Comparison of ENCODE assay signal across 2 cellular contexts in the genomic region with DNA sequence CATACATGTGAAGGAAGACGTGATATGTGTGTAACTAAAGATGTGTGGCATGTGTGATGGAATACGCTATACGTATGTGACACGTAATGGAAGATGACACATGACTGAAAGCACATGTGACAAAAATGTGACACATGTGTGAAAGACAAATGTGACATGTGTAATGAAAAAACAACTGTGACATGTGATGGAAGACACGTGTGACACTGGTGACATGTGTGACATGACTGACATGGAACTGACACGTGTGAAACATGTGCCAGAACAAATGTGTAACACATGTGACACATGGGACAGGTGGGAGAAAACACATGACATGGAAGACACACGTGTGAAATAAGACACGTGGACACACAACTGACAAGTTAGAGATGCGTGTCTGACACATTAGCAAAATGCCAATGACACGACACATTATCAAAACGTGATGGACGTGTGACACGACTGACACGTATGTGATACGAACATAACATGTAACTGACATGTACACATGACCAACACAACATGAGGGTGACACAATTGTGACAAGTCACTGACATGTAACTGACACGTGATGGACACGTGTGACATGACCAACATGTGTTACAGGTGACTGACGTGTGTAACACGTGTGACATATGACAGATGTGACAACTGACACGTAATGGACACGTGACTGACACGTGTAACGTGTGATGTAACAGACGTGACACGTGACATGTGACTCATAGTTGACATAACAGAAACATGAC.
TF ChIP-seq lines count a peak whose summit lies in the region.

No MANE protein-coding gene starts in this region.

TF ChIP-seq in HepG2, 621 proteins besides CTCF, POLR2A, EP300 and RAD21 (continued from another document):
- TF ChIP-seq, protein P1, sequence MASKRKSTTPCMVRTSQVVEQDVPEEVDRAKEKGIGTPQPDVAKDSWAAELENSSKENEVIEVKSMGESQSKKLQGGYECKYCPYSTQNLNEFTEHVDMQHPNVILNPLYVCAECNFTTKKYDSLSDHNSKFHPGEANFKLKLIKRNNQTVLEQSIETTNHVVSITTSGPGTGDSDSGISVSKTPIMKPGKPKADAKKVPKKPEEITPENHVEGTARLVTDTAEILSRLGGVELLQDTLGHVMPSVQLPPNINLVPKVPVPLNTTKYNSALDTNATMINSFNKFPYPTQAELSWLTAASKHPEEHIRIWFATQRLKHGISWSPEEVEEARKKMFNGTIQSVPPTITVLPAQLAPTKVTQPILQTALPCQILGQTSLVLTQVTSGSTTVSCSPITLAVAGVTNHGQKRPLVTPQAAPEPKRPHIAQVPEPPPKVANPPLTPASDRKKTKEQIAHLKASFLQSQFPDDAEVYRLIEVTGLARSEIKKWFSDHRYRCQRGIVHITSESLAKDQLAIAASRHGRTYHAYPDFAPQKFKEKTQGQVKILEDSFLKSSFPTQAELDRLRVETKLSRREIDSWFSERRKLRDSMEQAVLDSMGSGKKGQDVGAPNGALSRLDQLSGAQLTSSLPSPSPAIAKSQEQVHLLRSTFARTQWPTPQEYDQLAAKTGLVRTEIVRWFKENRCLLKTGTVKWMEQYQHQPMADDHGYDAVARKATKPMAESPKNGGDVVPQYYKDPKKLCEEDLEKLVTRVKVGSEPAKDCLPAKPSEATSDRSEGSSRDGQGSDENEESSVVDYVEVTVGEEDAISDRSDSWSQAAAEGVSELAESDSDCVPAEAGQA (IDR thresholded peaks at IDR 0.05; ENCODE audit: low read depth), result no peak
- TF ChIP-seq, protein P1 (CRISPR knock-in tag; IDR thresholded peaks at IDR 0.05; ENCODE audit: borderline replicate concordance), result no peak
- TF ChIP-seq HOXA5 (CRISPR knock-in tag; IDR thresholded peaks at IDR 0.05) (no peak), ZNF619 (CRISPR knock-in tag; IDR thresholded peaks at IDR 0.05) (no peak), NFYC (CRISPR knock-in tag; IDR thresholded peaks at IDR 0.05) (no peak), ZNF282 (IDR thresholded peaks at IDR 0.05; ENCODE audit: partially characterized antibody) (no peak), ZKSCAN8 (CRISPR knock-in tag; IDR thresholded peaks at IDR 0.05; ENCODE audit: borderline replicate concordance) (no peak)
- TF ChIP-seq, protein P2, sequence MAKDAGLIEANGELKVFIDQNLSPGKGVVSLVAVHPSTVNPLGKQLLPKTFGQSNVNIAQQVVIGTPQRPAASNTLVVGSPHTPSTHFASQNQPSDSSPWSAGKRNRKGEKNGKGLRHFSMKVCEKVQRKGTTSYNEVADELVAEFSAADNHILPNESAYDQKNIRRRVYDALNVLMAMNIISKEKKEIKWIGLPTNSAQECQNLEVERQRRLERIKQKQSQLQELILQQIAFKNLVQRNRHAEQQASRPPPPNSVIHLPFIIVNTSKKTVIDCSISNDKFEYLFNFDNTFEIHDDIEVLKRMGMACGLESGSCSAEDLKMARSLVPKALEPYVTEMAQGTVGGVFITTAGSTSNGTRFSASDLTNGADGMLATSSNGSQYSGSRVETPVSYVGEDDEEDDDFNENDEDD (CRISPR knock-in tag; IDR thresholded peaks at IDR 0.05; ENCODE audit: borderline replicate concordance), result no peak

TF ChIP-seq in K562, 482 proteins besides CTCF, POLR2A, EP300 and RAD21 (continued from another document and continues in another):
- no peak for TF ChIP-seq ZBTB11 (CRISPR knock-in tag; IDR thresholded peaks at IDR 0.05)
- TF ChIP-seq MBD1 (CRISPR knock-in tag; IDR thresholded peaks at IDR 0.05), result no peak
- TF ChIP-seq FOXA3 (CRISPR knock-in tag; conservative IDR thresholded peaks at IDR 0.05 in 1 of 2, IDR thresholded peaks at IDR 0.05 in 1 of 2), result 0 out of 4 replicates have a peak, but pooled peaks of 1 of the 2 experiments have one; percentile 48
- TF ChIP-seq ADNP (tag; IDR thresholded peaks at IDR 0.05), result 0 out of 2 replicates have a peak, but pooled peaks have one; percentile 52
- TF ChIP-seq ILF3 (IDR thresholded peaks at IDR 0.05; ENCODE audit: borderline replicate concordance), result no peak
- peak; percentile 78 for TF ChIP-seq CEBPG (CRISPR knock-in tag; IDR thresholded peaks at IDR 0.05)
- TF ChIP-seq CEBPG (tag; conservative IDR thresholded peaks at IDR 0.05 in 1 of 2, IDR thresholded peaks at IDR 0.05 in 1 of 2), result no peak
- TF ChIP-seq SMARCB1 (IDR thresholded peaks at IDR 0.05; ENCODE audit: insufficient read length, low read depth), result no peak
- no peak for TF ChIP-seq POLR2G (IDR thresholded peaks at IDR 0.05; ENCODE audit: low read depth, low read length)
- TF ChIP-seq, protein P3, sequence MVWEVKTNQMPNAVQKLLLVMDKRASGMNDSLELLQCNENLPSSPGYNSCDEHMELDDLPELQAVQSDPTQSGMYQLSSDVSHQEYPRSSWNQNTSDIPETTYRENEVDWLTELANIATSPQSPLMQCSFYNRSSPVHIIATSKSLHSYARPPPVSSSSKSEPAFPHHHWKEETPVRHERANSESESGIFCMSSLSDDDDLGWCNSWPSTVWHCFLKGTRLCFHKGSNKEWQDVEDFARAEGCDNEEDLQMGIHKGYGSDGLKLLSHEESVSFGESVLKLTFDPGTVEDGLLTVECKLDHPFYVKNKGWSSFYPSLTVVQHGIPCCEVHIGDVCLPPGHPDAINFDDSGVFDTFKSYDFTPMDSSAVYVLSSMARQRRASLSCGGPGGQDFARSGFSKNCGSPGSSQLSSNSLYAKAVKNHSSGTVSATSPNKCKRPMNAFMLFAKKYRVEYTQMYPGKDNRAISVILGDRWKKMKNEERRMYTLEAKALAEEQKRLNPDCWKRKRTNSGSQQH (CRISPR knock-in tag; IDR thresholded peaks at IDR 0.05), result no peak
- TF ChIP-seq TEAD1 (CRISPR knock-in tag; IDR thresholded peaks at IDR 0.05), result peak in 1 of 2 experiments; percentile 56; a peak in 1 of 4 replicates
- no peak for TF ChIP-seq KHSRP (IDR thresholded peaks at IDR 0.05)
- TF ChIP-seq BCL6 (CRISPR knock-in tag; IDR thresholded peaks at IDR 0.05), result no peak
- TF ChIP-seq ZNF12 (CRISPR knock-in tag; IDR thresholded peaks at IDR 0.05), result no peak
- no peak for TF ChIP-seq PHF8 (IDR thresholded peaks at IDR 0.05; ENCODE audit: borderline replicate concordance, low read length)
- no peak for TF ChIP-seq SMARCE1 (IDR thresholded peaks at IDR 0.05)
- no peak for TF ChIP-seq XRCC3 (IDR thresholded peaks at IDR 0.05)
- TF ChIP-seq FOXK1 (CRISPR knock-in tag; IDR thresholded peaks at IDR 0.05; ENCODE audit: borderline replicate concordance), result 0 out of 2 replicates have a peak, but pooled peaks have one; percentile 45
- TF ChIP-seq MCM7 (IDR thresholded peaks at IDR 0.05), result no peak
- no peak for TF ChIP-seq ZKSCAN8 (CRISPR knock-in tag; IDR thresholded peaks at IDR 0.05)
- no peak for TF ChIP-seq TAL1 (IDR thresholded peaks at IDR 0.05)
- TF ChIP-seq FIP1L1 (IDR thresholded peaks at IDR 0.05; ENCODE audit: low read depth, low read length, poor library complexity, severe bottlenecking), result no peak
- no peak for TF ChIP-seq HCFC1 (IDR thresholded peaks at IDR 0.05; ENCODE audit: low read depth, low read length)
- TF ChIP-seq ZBTB33 (CRISPR knock-in tag; IDR thresholded peaks at IDR 0.05), result 0 out of 2 replicates have a peak, but pooled peaks have one; percentile 13
- no peak for TF ChIP-seq CEBPZ (IDR thresholded peaks at IDR 0.05; ENCODE audit: borderline replicate concordance, low read depth, low read length)
- TF ChIP-seq ZNF143 (CRISPR knock-in tag; IDR thresholded peaks at IDR 0.05), result peak; percentile 49
- TF ChIP-seq FOS (IDR thresholded peaks at IDR 0.05; ENCODE audit: extremely low read depth, insufficient read length), result no peak
- no peak for TF ChIP-seq CGGBP1 (CRISPR knock-in tag; IDR thresholded peaks at IDR 0.05)
- no peak for TF ChIP-seq NBN (IDR thresholded peaks at IDR 0.05; ENCODE audit: low read depth)
- no peak for TF ChIP-seq KAT8 (IDR thresholded peaks at IDR 0.05; ENCODE audit: low read depth)
